33 cellular contexts compared by ENCODE assay signal in genomic region chr18:54845788-54846187, GRCh38. TPM values are rescaled to one million over a fixed set of nuclear protein-coding genes. Genes with fewer than 3 reads are reported as not detected.
DNase-seq lines count a peak whose midpoint lies in the region; ATAC-seq, FAIRE-seq and TF ChIP-seq lines count a peak whose summit lies in the region.
"Had no signal": no experiment of that assay in that cellular context is flagged by ENCODE, and none has a peak within 500 bp of the region (broad histone marks: within the 10 kb centered on the region; RNA-seq: fewer than 3 reads in every experiment).

No MANE protein-coding gene starts in this region.

- TF ChIP-seq CTCF in D721Med (IDR thresholded peaks at IDR 0.05; ENCODE audit: insufficient read depth, missing control alignments) (no peak), PC-3 (conservative IDR thresholded peaks at IDR 0.05; ENCODE audit: low read depth, low read length) (no peak), epithelial cell of esophagus (IDR thresholded peaks at IDR 0.05; ENCODE audit: insufficient read depth, low read depth, low read length, missing control alignments) (no peak)

- no peak overlapping the region for H2AK5ac ChIP-seq in mesenchymal stem cell (ENCODE audit: low read length, severe bottlenecking)

- H3K79me2 ChIP-seq in PC-3 (ENCODE audit: low read length): no peaks in the 10 kb centered on the region

- in situ Hi-C loops in ACHN (cut with HindIII; ENCODE audit: low pct_ligation_motif_present, low pct_unique_long_range_greater_than_20kb, low sequenced_read_pairs): no loop called here

- H2BK12ac ChIP-seq in mesenchymal stem cell (ENCODE audit: low read length in 2 of 2): no peak overlapping the region

- H3K9me3 ChIP-seq in PC-3 (ENCODE audit: low read length) (no peaks in the 10 kb centered on the region), mesenchymal stem cell (ENCODE audit: control insufficient read depth, low read length) (no peaks in the 10 kb centered on the region)
- H3K9me3 ChIP-seq: heart right ventricle, pancreas, Peyer's patch, tibial artery had no signal

- H3K9ac ChIP-seq in PC-3 (ENCODE audit: low read length): no peak overlapping the region
- H3K9ac ChIP-seq in mesenchymal stem cell (ENCODE audit: low read length): no peak overlapping the region

- no peak overlapping the region for H3K4me2 ChIP-seq in PC-3 (ENCODE audit: low read length)
- no peak overlapping the region for H3K4me2 ChIP-seq in mesenchymal stem cell (ENCODE audit: low read length, poor library complexity, severe bottlenecking)
- H3K4me2 ChIP-seq: GM23338 had no signal

- POLR2A ChIA-PET in PC-3 (lab: Charles Lee; ENCODE audit: unreplicated experiment): no interaction called here

- H3K18ac ChIP-seq in mesenchymal stem cell (ENCODE audit: low read depth in 1 of 2, low read length in 2 of 2): no peak overlapping the region

- no peaks in the 10 kb centered on the region for H3K27me3 ChIP-seq in PC-3 (ENCODE audit: low read length)
- no peaks in the 10 kb centered on the region for H3K27me3 ChIP-seq in mesenchymal stem cell (ENCODE audit: control insufficient read depth in 1 of 2, insufficient read depth in 1 of 2, low read length in 2 of 2)
- H3K27me3 ChIP-seq: heart right ventricle, pancreas, Peyer's patch, tibial artery had no signal

- H3K36me3 ChIP-seq in PC-3 (ENCODE audit: low read depth, low read length) (no peaks in the 10 kb centered on the region), mesenchymal stem cell (ENCODE audit: control insufficient read depth in 1 of 2, insufficient read depth in 2 of 2, low read depth in 1 of 2, low read length in 2 of 2) (no peaks in the 10 kb centered on the region)
- H3K36me3 ChIP-seq: heart right ventricle, pancreas, Peyer's patch, tibial artery, WERI-Rb-1 had no signal

- no TSS peak for BruUV-seq in PC-3 (replicated peaks; lab: Mats Ljungman, UMichigan)

- no peak overlapping the region for H2AFZ ChIP-seq in PC-3 (ENCODE audit: low read length)
- H2AFZ ChIP-seq in mesenchymal stem cell (ENCODE audit: low read depth, low read length): no peak overlapping the region
- H2AFZ ChIP-seq: GM23338 had no signal

- H4K20me1 ChIP-seq in PC-3 (ENCODE audit: low read length): no peaks in the 10 kb centered on the region

- CTCF ChIA-PET in PC-3 (lab: Charles Lee): no interaction called here

- H3K4me1 ChIP-seq in PC-3 (ENCODE audit: insufficient read depth, low read length): peaks cover 7% of the 10 kb centered on the region
- no peaks in the 10 kb centered on the region for H3K4me1 ChIP-seq in mesenchymal stem cell (ENCODE audit: control insufficient read depth, insufficient read depth, low read depth, low read length)
- H3K4me1 ChIP-seq: heart right ventricle, pancreas, Peyer's patch, tibial artery had no signal

- H3K4ac ChIP-seq in mesenchymal stem cell (ENCODE audit: low read depth in 1 of 2, low read length in 2 of 2): no peak overlapping the region

- no peak overlapping the region for H2BK120ac ChIP-seq in mesenchymal stem cell (ENCODE audit: low read depth, low read length)

- peak; percentile 96 for FAIRE-seq in D721Med (lab: Jason Lieb, UNC)
- FAIRE-seq: endometrium, GM12892, HepG2, pancreas, small intestine had no signal

- no peaks in the 10 kb centered on the region for H3F3A ChIP-seq in PC-3 (ENCODE audit: low read length, unreplicated experiment)

- ATAC-seq in PC-3: peak; percentile 73
- ATAC-seq in GM18873 (IDR thresholded peaks at IDR 0.05; ENCODE audit: low FRiP score, unreplicated experiment): no peak
- ATAC-seq: activated T-cell treated with anti-CD3 and anti-CD28 coated beads, Interleukin-2, amount 50 U/mL, for 72 hours; GM23338; heart right ventricle; HepG2; left cardiac atrium; pancreas had no signal

- WGBS in mesenchymal stem cell: 0% methylated on average over 2 of the region's 2 CpGs

- no peak overlapping the region for H4K8ac ChIP-seq in mesenchymal stem cell (ENCODE audit: low read length)

- no peaks in the 10 kb centered on the region for H3K79me1 ChIP-seq in mesenchymal stem cell (replicated peaks; ENCODE audit: low read length, poor library complexity, severe bottlenecking)

- no peak overlapping the region for H3K4me3 ChIP-seq in PC-3 (ENCODE audit: low read length)
- no peak overlapping the region for H3K4me3 ChIP-seq in epithelial cell of esophagus (ENCODE audit: low read length)
- no peak overlapping the region for H3K4me3 ChIP-seq in mesenchymal stem cell (ENCODE audit: insufficient read depth in 1 of 2, low read depth in 1 of 2, low read length in 2 of 2)
- H3K4me3 ChIP-seq: GM23338, heart right ventricle, pancreas, Peyer's patch, tibial artery had no signal

- intact Hi-C loops in PC-3 (cut with micrococcal nuclease): no loop called here

- no peak overlapping the region for H3K14ac ChIP-seq in mesenchymal stem cell (ENCODE audit: low read length in 2 of 2)

- no peak overlapping the region for H2BK15ac ChIP-seq in mesenchymal stem cell (ENCODE audit: low read depth, poor library complexity, severe bottlenecking)

- DNase-seq in D721Med (ENCODE audit: insufficient read length, low spot score) (no peak), PC-3 (peak; percentile 30), epithelial cell of esophagus (ENCODE audit: low read depth) (peak; percentile 45), mesenchymal stem cell (peak; percentile 87), ureter (ENCODE audit: low spot score) (no peak), ACHN (no peak)
- DNase-seq: activated CD4-positive, alpha-beta T cell treated with anti-CD3 and anti-CD28 coated beads, Interleukin-2, amount 50 U/mL, for 1 hour; activated naive CD4-positive, alpha-beta T cell treated with anti-CD3 and anti-CD28 coated beads, Interleukin-2, amount 10 ng/mL, durations not matched to agents 7 days and 5 days; activated T-cell treated with anti-CD3 and anti-CD28 coated beads, Interleukin-2, amount 50 U/mL, for 72 hours; anterior cingulate cortex; heart right ventricle; left cardiac atrium; NCI-H1105; NCI-H2029; NCI-H2227 treated with DMSO at 0.1 percent for 48 hours; NCI-H526 treated with DMSO at 0.1 percent for 48 hours; pancreas; Peyer's patch; retina; SIG-M5; small intestine; stimulated activated CD4-positive, alpha-beta T cell treated with anti-CD3 and anti-CD28 coated beads, Interleukin-1b, Interleukin-23, amount 100 ng/mL, for 48 hours; SW 1271; T-helper 9 cell; tibial artery; WERI-Rb-1 had no signal

- H2BK5ac ChIP-seq in mesenchymal stem cell (ENCODE audit: low read depth, low read length, poor library complexity, severe bottlenecking): no peak overlapping the region

- H3K9me2 ChIP-seq in PC-3 (replicated peaks; ENCODE audit: low read length): no peaks in the 10 kb centered on the region

- no peak overlapping the region for H3K23ac ChIP-seq in mesenchymal stem cell (ENCODE audit: low read length in 2 of 2)

- H3K27ac ChIP-seq in PC-3 (ENCODE audit: low read length) (no peak overlapping the region), mesenchymal stem cell (ENCODE audit: low read length, poor library complexity, severe bottlenecking) (no peak overlapping the region)
- H3K27ac ChIP-seq: heart right ventricle, pancreas, Peyer's patch, tibial artery, WERI-Rb-1 had no signal

- H4K91ac ChIP-seq in mesenchymal stem cell (ENCODE audit: low read length): no peak overlapping the region

RNA-seq across cellular contexts. Expression of gene RAB27B, which starts 17.5 kb away (rescaled TPM):
- total RNA-seq in PC-3 (2014; rRNA removed) (10.3 and 13.2 TPM in 2 replicates), ureter (42.1 TPM)
- 122 TPM for polyA plus RNA-seq in mesenchymal stem cell (2013, experiment 1 of 2)
- polyA plus RNA-seq in mesenchymal stem cell (2013, experiment 2 of 2): 127 TPM
- total RNA-seq: dermis microvascular lymphatic vessel endothelial cell, HepG2, lung microvascular endothelial cell had no signal
- polyA plus RNA-seq: HepG2 had no signal

Comparison
In these comparisons a context has a peak if more than half of its experiments do, and no peak if none do; other contexts are left out.
1. DNase-seq: peak in PC-3 (single experiment), epithelial cell of esophagus (single experiment) and mesenchymal stem cell (single experiment); none in D721Med (single experiment), ureter (single experiment) and ACHN (single experiment).